Comparison of ENCODE assay signal across 1 cellular context in genomic region chr2:189522435-189523151, GRCh38.
TF ChIP-seq lines count a peak whose summit lies in the region.

No MANE protein-coding gene starts in this region.

TF ChIP-seq in HepG2, 621 proteins besides CTCF, POLR2A, EP300 and RAD21 (continued from another document and continues in another):
- TF ChIP-seq ZNF44 (CRISPR knock-in tag; IDR thresholded peaks at IDR 0.05) (no peak), ZNF414 (CRISPR knock-in tag; IDR thresholded peaks at IDR 0.05) (no peak), NFRKB (IDR thresholded peaks at IDR 0.05) (no peak), ZNF512B (CRISPR knock-in tag; IDR thresholded peaks at IDR 0.05; ENCODE audit: borderline replicate concordance) (no peak), ZBTB39 (CRISPR knock-in tag; IDR thresholded peaks at IDR 0.05) (no peak), TFAP4 (IDR thresholded peaks at IDR 0.05; ENCODE audit: borderline replicate concordance, low read depth) (peak; percentile 77), ZNF205 (CRISPR knock-in tag; IDR thresholded peaks at IDR 0.05) (no peak), BCL6 (CRISPR knock-in tag; IDR thresholded peaks at IDR 0.05) (no peak; the same call in none of the 2 replicates), ZNF484 (CRISPR knock-in tag; IDR thresholded peaks at IDR 0.05; ENCODE audit: borderline replicate concordance, low read depth) (no peak), KLF16 (CRISPR knock-in tag; IDR thresholded peaks at IDR 0.05) (peak in 1 of 2 experiments; percentile 9; a peak in 1 of 4 replicates), ZNF33B (CRISPR knock-in tag; IDR thresholded peaks at IDR 0.05) (no peak), ZNF816 (CRISPR knock-in tag; IDR thresholded peaks at IDR 0.05; ENCODE audit: borderline replicate concordance) (no peak), PLSCR1 (CRISPR knock-in tag; IDR thresholded peaks at IDR 0.05; ENCODE audit: borderline replicate concordance) (no peak), AHDC1 (CRISPR knock-in tag; IDR thresholded peaks at IDR 0.05; ENCODE audit: borderline replicate concordance) (no peak), SP5 (CRISPR knock-in tag; IDR thresholded peaks at IDR 0.05; ENCODE audit: borderline replicate concordance, low read depth) (no peak), ZNF773 (CRISPR knock-in tag; IDR thresholded peaks at IDR 0.05; ENCODE audit: borderline replicate concordance) (no peak), SIN3B (IDR thresholded peaks at IDR 0.05; ENCODE audit: low read length) (no peak), ZNF652 (CRISPR knock-in tag; IDR thresholded peaks at IDR 0.05; ENCODE audit: borderline replicate concordance, low read depth) (no peak), ARID3A (IDR thresholded peaks at IDR 0.05; ENCODE audit: low read depth, low read length) (peak; percentile 60), GABPB1 (CRISPR knock-in tag; IDR thresholded peaks at IDR 0.05) (no peak), ZNF75D (CRISPR knock-in tag; IDR thresholded peaks at IDR 0.05; ENCODE audit: borderline replicate concordance) (no peak), ZSCAN30 (CRISPR knock-in tag; IDR thresholded peaks at IDR 0.05) (no peak), ZMYM3 (CRISPR knock-in tag; IDR thresholded peaks at IDR 0.05) (no peak), FUBP1 (CRISPR knock-in tag; IDR thresholded peaks at IDR 0.05; ENCODE audit: borderline replicate concordance) (no peak), SMARCE1 (IDR thresholded peaks at IDR 0.05; ENCODE audit: borderline replicate concordance) (no peak), ZXDC (CRISPR knock-in tag; IDR thresholded peaks at IDR 0.05) (no peak), PRDM10 (CRISPR knock-in tag; IDR thresholded peaks at IDR 0.05; ENCODE audit: low read depth) (no peak), RCOR2 (CRISPR knock-in tag; IDR thresholded peaks at IDR 0.05) (no peak; the same call in 1 of the 2 replicates), LBX2 (CRISPR knock-in tag; IDR thresholded peaks at IDR 0.05; ENCODE audit: borderline replicate concordance) (no peak), FOXP1 (IDR thresholded peaks at IDR 0.05) (no peak), FOXP1 (CRISPR knock-in tag; IDR thresholded peaks at IDR 0.05) (peak; percentile 63)
